9 cellular contexts compared by ENCODE assay signal in the genomic region with DNA sequence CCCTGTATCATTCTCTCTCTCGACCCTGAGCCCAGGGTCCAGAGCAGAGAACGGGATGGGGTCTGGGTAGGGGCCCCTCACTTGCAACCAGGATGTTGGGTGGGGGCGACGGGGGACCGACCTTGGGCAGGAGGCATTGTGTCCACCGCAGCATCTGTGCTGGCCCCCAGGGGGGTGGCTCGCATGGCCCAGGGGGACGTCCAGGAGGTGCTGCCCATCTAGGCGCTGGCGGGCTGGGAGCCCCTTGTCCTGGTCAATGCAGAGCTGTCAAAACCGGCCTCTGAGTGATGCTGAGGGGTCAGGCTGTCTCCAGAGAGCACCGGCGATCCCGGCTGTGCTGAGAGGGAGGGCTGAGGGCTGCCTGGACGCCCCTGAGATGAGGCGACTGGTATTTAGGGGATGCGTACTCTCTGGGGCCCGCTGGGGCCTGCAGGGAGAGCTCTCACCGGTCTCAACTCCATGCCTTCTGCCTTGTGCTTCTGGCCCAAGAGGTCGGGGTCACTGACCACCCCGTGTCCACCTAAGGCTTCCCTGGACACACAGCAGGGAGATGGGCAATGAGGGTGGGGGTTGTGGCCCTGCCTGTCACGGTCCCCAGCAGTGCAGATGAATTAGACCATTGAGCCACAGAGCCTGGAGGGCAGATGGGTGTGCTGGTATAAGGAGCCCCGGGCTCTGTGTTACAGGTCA. TPM values are rescaled to one million over a fixed set of nuclear protein-coding genes. Genes with fewer than 3 reads are reported as not detected.
DNase-seq lines count a peak whose midpoint lies in the region; ATAC-seq and TF ChIP-seq lines count a peak whose summit lies in the region.
"Had no signal": no experiment of that assay in that cellular context is flagged by ENCODE, and none has a peak within 500 bp of the region (broad histone marks: within the 10 kb centered on the region; RNA-seq: fewer than 3 reads in every experiment).

No MANE protein-coding gene starts in this region.

- H3K4me1 Mint-ChIP-seq in IgD-negative memory B cell: peaks cover 38 to 43% (median 40%) of the 10 kb centered on the region in 3 donors
- peaks cover 29 to 74% (median 69%) of the 10 kb centered on the region in 4 donors for H3K4me1 Mint-ChIP-seq in naive thymus-derived CD8-positive, alpha-beta T cell

- POLR2A ChIA-PET in naive thymus-derived CD8-positive, alpha-beta T cell (lab: Charles Lee): interaction anchor here (1.4 to 2.5 kb wide), 4 partner anchors 8 to 240 kb away, joined by 5 to 15 read pairs (median 8); partner anchors contain the start of genes LENG8, MBOAT7, RPS9 and TSEN34

- H3K27me3 Mint-ChIP-seq in IgD-negative memory B cell: no peaks in the 10 kb centered on the region
- H3K27me3 Mint-ChIP-seq in naive thymus-derived CD8-positive, alpha-beta T cell: no peaks in the 10 kb centered on the region

- peak overlapping the region; percentile 51; the same call in 1 of the 2 replicates for H3K9ac ChIP-seq in BLaER1

- H3K4me3 ChIP-seq in BLaER1: no peak overlapping the region
- peak overlapping the region; percentile 25 for H3K4me3 ChIP-seq in coronary artery
- H3K4me3 ChIP-seq: HAP-1 had no signal

- peaks cover 11% of the 10 kb centered on the region; the same call in 1 of the 2 replicates for H3K9me3 ChIP-seq in BLaER1
- H3K9me3 ChIP-seq: HAP-1 had no signal

- H3K36me3 ChIP-seq in BLaER1: peaks cover 89% of the 10 kb centered on the region

- peak overlapping the region in 1 of 4 donors; percentile 82 for H3K4me3 Mint-ChIP-seq in IgD-negative memory B cell
- peak overlapping the region in 6 of 10 donors; percentile 2 to 73 (median 46) for H3K4me3 Mint-ChIP-seq in naive thymus-derived CD8-positive, alpha-beta T cell

- H3K4me1 ChIP-seq in BLaER1: peaks cover 75% of the 10 kb centered on the region

- H3K4me2 ChIP-seq in BLaER1: peak overlapping the region; percentile 97

- H3K27me3 ChIP-seq in BLaER1: no peaks in the 10 kb centered on the region

- H4K20me1 ChIP-seq in BLaER1: peaks cover 95% of the 10 kb centered on the region

- H3K36me3 Mint-ChIP-seq in IgD-negative memory B cell: peaks cover 8% of the 10 kb centered on the region
- H3K36me3 Mint-ChIP-seq in naive thymus-derived CD8-positive, alpha-beta T cell: peaks cover 0 to 48% (median 12%) of the 10 kb centered on the region in 3 donors

- DNase-seq in coronary artery (ENCODE audit: low spot score) (no peak), NCI-H526 (lab: John Stamatoyannopoulos, UW) (no peak), NCI-H2227 treated with DMSO at 0.1 percent for 48 hours (lab: John Stamatoyannopoulos, UW) (no peak)
- no peak for DNase-seq in naive thymus-derived CD8-positive, alpha-beta T cell

- H3K27ac ChIP-seq in BLaER1 (peak overlapping the region; percentile 51), coronary artery (peak overlapping the region; percentile 69 to 82)

- H3K27ac Mint-ChIP-seq in IgD-negative memory B cell: peak overlapping the region in 2 of 3 donors; percentile 17 to 94
- H3K27ac Mint-ChIP-seq in naive thymus-derived CD8-positive, alpha-beta T cell: peak overlapping the region in 8 of 10 donors; percentile 5 to 89 (median 56)

- ATAC-seq in naive thymus-derived CD8-positive, alpha-beta T cell: no peak
- ATAC-seq in GM21360 (IDR thresholded peaks at IDR 0.05; ENCODE audit: unreplicated experiment) (no peak), HG03439 (IDR thresholded peaks at IDR 0.05; ENCODE audit: unreplicated experiment) (no peak)

- no peak for TF ChIP-seq CTCF in coronary artery (IDR thresholded peaks at IDR 0.05)

- H3K9me3 Mint-ChIP-seq in IgD-negative memory B cell: peaks cover 0 to 2% (median 1%) of the 10 kb centered on the region in 3 donors
- no peaks in the 10 kb centered on the region for H3K9me3 Mint-ChIP-seq in naive thymus-derived CD8-positive, alpha-beta T cell

RNA-seq across cellular contexts. Expression of gene RPS9, which starts 8.5 kb away (rescaled TPM):
- polyA plus RNA-seq in IgD-negative memory B cell: 1,165 TPM
- 1,000 to 10,000 TPM; 1,288 to 1,335 TPM for total RNA-seq in naive thymus-derived CD8-positive, alpha-beta T cell
- 1,000 to 10,000 TPM; 1,265 to 1,506 (median 1,311) TPM for polyA plus RNA-seq in naive thymus-derived CD8-positive, alpha-beta T cell

RNA-seq across cellular contexts. Expression of gene LILRB3, which starts 13.6 kb away (rescaled TPM):
- polyA plus RNA-seq in IgD-negative memory B cell: 0.16 TPM
- total RNA-seq in naive thymus-derived CD8-positive, alpha-beta T cell: under 1 TPM in 1 of 2 experiments, not detected in 1; 0.62 TPM
- not detected for polyA plus RNA-seq in naive thymus-derived CD8-positive, alpha-beta T cell

RNA-seq across cellular contexts. Expression of gene TSEN34, which starts 18.1 kb away (rescaled TPM):
- 33.2 TPM for polyA plus RNA-seq in IgD-negative memory B cell
- 10 to 100 TPM; 25.2 to 25.6 TPM for total RNA-seq in naive thymus-derived CD8-positive, alpha-beta T cell
- 10 to 100 TPM; 23.4 to 38.7 (median 33.3) TPM for polyA plus RNA-seq in naive thymus-derived CD8-positive, alpha-beta T cell

RNA-seq across cellular contexts. Expression of gene MBOAT7, which starts 19.8 kb away (rescaled TPM):
- polyA plus RNA-seq in IgD-negative memory B cell: 16.1 TPM
- 10 to 100 TPM; 35.9 to 36.1 TPM for total RNA-seq in naive thymus-derived CD8-positive, alpha-beta T cell
- polyA plus RNA-seq in naive thymus-derived CD8-positive, alpha-beta T cell: 10 to 100 TPM; 11.9 to 17.9 (median 14.8) TPM

RNA-seq across cellular contexts. Expression of gene LILRA6, which starts 33.4 kb away (rescaled TPM):
- 0.18 TPM for polyA plus RNA-seq in IgD-negative memory B cell
- total RNA-seq in naive thymus-derived CD8-positive, alpha-beta T cell: under 1 TPM; 0.25 to 0.39 TPM
- not detected for polyA plus RNA-seq in naive thymus-derived CD8-positive, alpha-beta T cell
